Comparison of ENCODE assay signal across 11 cellular contexts in genomic region chr7:5888021-5888420, GRCh38. TPM values are rescaled to one million over a fixed set of nuclear protein-coding genes. Genes with fewer than 3 reads are reported as not detected.
"Had no signal": no experiment of that assay in that cellular context is flagged by ENCODE, and none has a peak within 500 bp of the region (broad histone marks: within the 10 kb centered on the region; RNA-seq: fewer than 3 reads in every experiment).

No MANE protein-coding gene starts in this region.

RNA-seq across cellular contexts. Expression of gene OCM, which starts 7.4 kb away (rescaled TPM):
- total RNA-seq: activated CD4-positive, alpha-beta T cell treated with anti-CD3 and anti-CD28 coated beads for 36 hours; activated CD8-positive, alpha-beta memory T cell treated with anti-CD3 and anti-CD28 coated beads for 36 hours; activated naive CD4-positive, alpha-beta T cell treated with anti-CD3 and anti-CD28 coated beads for 36 hours; activated T-helper 17 cell treated with anti-CD3 and anti-CD28 coated beads, Interleukin-2, amount 50 U/mL, for 72 hours; astrocyte; HepG2; MCF 10A; NCI-H460; Right ventricle myocardium superior; SJCRH30; T-helper 2 cell treated with Interferon-gamma antibody and Interleukin-4, amounts not matched to agents 100 ng/mL and 5 ng/mL, for 36 hours had no signal
